26 cellular contexts compared by ENCODE assay signal in genomic region chr20:14566505-14566904, GRCh38.
DNase-seq lines count a peak whose midpoint lies in the region; ATAC-seq and TF ChIP-seq lines count a peak whose summit lies in the region.
"Had no signal": no experiment of that assay in that cellular context is flagged by ENCODE, and none has a peak within 500 bp of the region (broad histone marks: within the 10 kb centered on the region; RNA-seq: fewer than 3 reads in every experiment).

No MANE protein-coding gene starts in this region.

- no peak overlapping the region for H2AFZ ChIP-seq in PC-3 (ENCODE audit: low read length)

- H3K27ac ChIP-seq in PC-3 (ENCODE audit: low read length): no peak overlapping the region
- no peak overlapping the region for H3K27ac ChIP-seq in endodermal cell (ENCODE audit: low read depth, low read length)
- H3K27ac ChIP-seq: foreskin keratinocyte, tibial artery had no signal

- H3K27ac Mint-ChIP-seq in activated CD4-positive, alpha-beta memory T cell treated with anti-CD3 and anti-CD28 coated beads for 36 hours: no peak overlapping the region
- no peak overlapping the region for H3K27ac Mint-ChIP-seq in endodermal cell
- H3K27ac Mint-ChIP-seq: brain; IgD-negative memory B cell; stimulated activated naive CD8-positive, alpha-beta T cell treated with anti-CD3 and anti-CD28 coated beads, Interleukin-15, Interleukin-2, amounts not matched to agents 100 ng/mL and 50 ng/mL, for 24 hours; WTC11 had no signal

- no peaks in the 10 kb centered on the region for H3K9me3 ChIP-seq in PC-3 (ENCODE audit: low read length)
- no peaks in the 10 kb centered on the region for H3K9me3 ChIP-seq in endodermal cell (ENCODE audit: control insufficient read depth, low read length)
- H3K9me3 ChIP-seq: BE2C, Caco-2 had no signal

- no peak overlapping the region for H3K4me3 Mint-ChIP-seq in activated CD4-positive, alpha-beta memory T cell treated with anti-CD3 and anti-CD28 coated beads for 36 hours
- no peak overlapping the region for H3K4me3 Mint-ChIP-seq in endodermal cell
- H3K4me3 Mint-ChIP-seq: brain; IgD-negative memory B cell; stimulated activated naive CD8-positive, alpha-beta T cell treated with anti-CD3 and anti-CD28 coated beads, Interleukin-15, Interleukin-2, amounts not matched to agents 100 ng/mL and 50 ng/mL, for 24 hours; WTC11 had no signal

- intact Hi-C loops in PC-3 (cut with micrococcal nuclease): no loop called here
- intact Hi-C loops in activated CD4-positive, alpha-beta memory T cell treated with anti-CD3 and anti-CD28 coated beads for 36 hours (cut with micrococcal nuclease): no loop called here

- no peaks in the 10 kb centered on the region for H3K36me3 Mint-ChIP-seq in activated CD4-positive, alpha-beta memory T cell treated with anti-CD3 and anti-CD28 coated beads for 36 hours
- H3K36me3 Mint-ChIP-seq in endodermal cell (ENCODE audit: low read depth): no peaks in the 10 kb centered on the region
- H3K36me3 Mint-ChIP-seq: IgD-negative memory B cell had no signal

- H3K4me3 ChIP-seq in PC-3 (ENCODE audit: low read length) (no peak overlapping the region), fibroblast of villous mesenchyme (ENCODE audit: low read depth, low read length) (no peak overlapping the region), skeletal muscle cell (ENCODE audit: low read depth, low read length) (no peak overlapping the region), endodermal cell (ENCODE audit: low read length) (no peak overlapping the region)
- H3K4me3 ChIP-seq: tibial artery had no signal

- no peak for TF ChIP-seq CTCF in PC-3 (conservative IDR thresholded peaks at IDR 0.05; ENCODE audit: low read depth, low read length)
- TF ChIP-seq CTCF in fibroblast of villous mesenchyme (IDR thresholded peaks at IDR 0.05; ENCODE audit: insufficient read depth, low read depth, low read length): no peak
- TF ChIP-seq CTCF in endodermal cell (conservative IDR thresholded peaks at IDR 0.05): no peak

- no peak overlapping the region for H3K4me2 ChIP-seq in PC-3 (ENCODE audit: low read length)

- no peaks in the 10 kb centered on the region for H3K4me1 ChIP-seq in PC-3 (ENCODE audit: insufficient read depth, low read length)
- H3K4me1 ChIP-seq in endodermal cell (ENCODE audit: control insufficient read depth, insufficient read depth, low read length): no peaks in the 10 kb centered on the region
- H3K4me1 ChIP-seq: BE2C, tibial artery had no signal

- no peaks in the 10 kb centered on the region for H3K4me1 Mint-ChIP-seq in activated CD4-positive, alpha-beta memory T cell treated with anti-CD3 and anti-CD28 coated beads for 36 hours (ENCODE audit: low read depth)
- H3K4me1 Mint-ChIP-seq in endodermal cell: peaks cover 5% of the 10 kb centered on the region
- H3K4me1 Mint-ChIP-seq: IgD-negative memory B cell had no signal

- H3K9ac ChIP-seq in PC-3 (ENCODE audit: low read length) (no peak overlapping the region), endodermal cell (ENCODE audit: extremely low read depth, low read length, poor library complexity, severe bottlenecking) (no peak overlapping the region)

- no peaks in the 10 kb centered on the region for H3K36me3 ChIP-seq in PC-3 (ENCODE audit: low read depth, low read length)
- H3K36me3 ChIP-seq in endodermal cell (ENCODE audit: control insufficient read depth, insufficient read depth, low read length): no peaks in the 10 kb centered on the region
- H3K36me3 ChIP-seq: BE2C, tibial artery had no signal

- H3K27me3 Mint-ChIP-seq in activated CD4-positive, alpha-beta memory T cell treated with anti-CD3 and anti-CD28 coated beads for 36 hours: no peaks in the 10 kb centered on the region
- no peaks in the 10 kb centered on the region for H3K27me3 Mint-ChIP-seq in endodermal cell (ENCODE audit: insufficient read depth)
- H3K27me3 Mint-ChIP-seq: IgD-negative memory B cell; stimulated activated naive CD8-positive, alpha-beta T cell treated with anti-CD3 and anti-CD28 coated beads, Interleukin-15, Interleukin-2, amounts not matched to agents 100 ng/mL and 50 ng/mL, for 24 hours had no signal

- peak; percentile 60 for DNase-seq in EH (ENCODE audit: low read depth)
- DNase-seq in PC-3: peak; percentile 13
- DNase-seq in fibroblast of villous mesenchyme (ENCODE audit: low read depth): peak; percentile 69
- DNase-seq in skeletal muscle cell (ENCODE audit: low read depth): peak; percentile 87
- no peak for DNase-seq in activated CD4-positive, alpha-beta memory T cell treated with anti-CD3 and anti-CD28 coated beads for 36 hours
- DNase-seq in stimulated activated CD4-positive, alpha-beta T cell treated with anti-CD3 and anti-CD28 coated beads, Interleukin-4, amount 100 ng/mL, for 24 hours: no peak
- no peak for DNase-seq in endodermal cell
- DNase-seq: activated CD4-positive, alpha-beta T cell treated with anti-CD3 and anti-CD28 coated beads, Interleukin-2, amount 50 U/mL, for 4 hours; activated effector memory CD4-positive, alpha-beta T cell treated with Interleukin-2 at 50 U/mL for 16 hours; BE2C; Caco-2; DMS79 treated with DMSO at 0.1 percent for 48 hours; effector memory CD4-positive, alpha-beta T cell; H7; hippocampal formation; NCI-H1436; NCI-H2171; NCI-H748 treated with DMSO at 0.1 percent for 48 hours; T-helper 9 cell; tibial artery had no signal

- H3K79me2 ChIP-seq in PC-3 (ENCODE audit: low read length): no peaks in the 10 kb centered on the region

- no peaks in the 10 kb centered on the region for H3F3A ChIP-seq in PC-3 (ENCODE audit: low read length, unreplicated experiment)

- ATAC-seq in PC-3: no peak
- no peak for ATAC-seq in HG03039 (IDR thresholded peaks at IDR 0.05; ENCODE audit: unreplicated experiment)
- ATAC-seq: foreskin keratinocyte, WTC11 had no signal

- peaks cover 8% of the 10 kb centered on the region for H3K9me3 Mint-ChIP-seq in activated CD4-positive, alpha-beta memory T cell treated with anti-CD3 and anti-CD28 coated beads for 36 hours
- H3K9me3 Mint-ChIP-seq in endodermal cell: peaks cover 14% of the 10 kb centered on the region

- CTCF ChIA-PET in PC-3 (lab: Charles Lee): no interaction called here
- CTCF ChIA-PET in activated CD4-positive, alpha-beta memory T cell treated with anti-CD3 and anti-CD28 coated beads for 36 hours (lab: Charles Lee): no interaction called here

- H3K27me3 ChIP-seq in PC-3 (ENCODE audit: low read length): no peaks in the 10 kb centered on the region
- no peaks in the 10 kb centered on the region for H3K27me3 ChIP-seq in endodermal cell (ENCODE audit: control insufficient read depth, insufficient read depth, low read length, poor library complexity, severe bottlenecking)
- H3K27me3 ChIP-seq: BE2C, foreskin keratinocyte, tibial artery had no signal

- no TSS peak for BruUV-seq in PC-3 (replicated peaks; lab: Mats Ljungman, UMichigan)

- WGBS in endodermal cell (ENCODE audit: insufficient coverage in 1 of 2, insufficient read length in 1 of 2), 2 experiments: 90 to 100% methylated on average over 1 to 2 of the region's 2 CpGs

- H4K20me1 ChIP-seq in PC-3 (ENCODE audit: low read length): no peaks in the 10 kb centered on the region

- H3K9me2 ChIP-seq in PC-3 (replicated peaks; ENCODE audit: low read length): no peaks in the 10 kb centered on the region

- POLR2A ChIA-PET in PC-3 (lab: Charles Lee; ENCODE audit: unreplicated experiment): no interaction called here
- POLR2A ChIA-PET in activated CD4-positive, alpha-beta memory T cell treated with anti-CD3 and anti-CD28 coated beads for 36 hours (lab: Charles Lee): no interaction called here

Comparison
In these comparisons a context has a peak if more than half of its experiments do, and no peak if none do; other contexts are left out.
1. DNase-seq: peak in EH (single experiment), PC-3 (single experiment), fibroblast of villous mesenchyme (single experiment) and skeletal muscle cell (single experiment); none in activated CD4-positive, alpha-beta memory T cell treated with anti-CD3 and anti-CD28 coated beads for 36 hours (single experiment), stimulated activated CD4-positive, alpha-beta T cell treated with anti-CD3 and anti-CD28 coated beads, Interleukin-4, amount 100 ng/mL, for 24 hours (single experiment) and endodermal cell (single experiment).